8 cellular contexts compared by ENCODE assay signal in genomic region chr1:9651565-9652378, GRCh38. TPM values are rescaled to one million over a fixed set of nuclear protein-coding genes. Genes with fewer than 3 reads are reported as not detected.
DNase-seq lines count a peak whose midpoint lies in the region; ATAC-seq and TF ChIP-seq lines count a peak whose summit lies in the region.

TSS of gene PIK3CD (plus strand) at chr1:9651731. CDS start at chr1:9710456, 58,725 bp downstream.

- no peaks in the 10 kb centered on the region for H3K27me3 ChIP-seq in muscle layer of duodenum (ENCODE audit: low read depth, low read length)

- no peak for TF ChIP-seq CTCF in activated CD8-positive, alpha-beta T cell treated with anti-CD3 and anti-CD28 coated beads for 36 hours (IDR thresholded peaks at IDR 0.05)
- no peak for TF ChIP-seq CTCF in endothelial cell (IDR thresholded peaks at IDR 0.05; ENCODE audit: unreplicated experiment)

- H3K27ac Mint-ChIP-seq in activated CD8-positive, alpha-beta T cell treated with anti-CD3 and anti-CD28 coated beads for 36 hours, result peak within 1 kb of the TSS; percentile 96
- H3K27ac Mint-ChIP-seq in endothelial cell (ENCODE audit: unreplicated experiment), result no peak within 1 kb of the TSS

- H3K9me3 ChIP-seq in muscle layer of duodenum (ENCODE audit: control insufficient read depth in 1 of 2, low read length in 2 of 2), result no peaks in the 10 kb centered on the region

- H3K27ac ChIP-seq in muscle layer of duodenum (ENCODE audit: low read length), result no peak within 1 kb of the TSS
- no peak within 1 kb of the TSS for H3K27ac ChIP-seq in urinary bladder (ENCODE audit: low read depth)

- ATAC-seq in activated CD8-positive, alpha-beta T cell treated with anti-CD3 and anti-CD28 coated beads for 36 hours, result peak; percentile 34
- ATAC-seq in HG02885 (IDR thresholded peaks at IDR 0.05; ENCODE audit: poor library complexity, unreplicated experiment), result no peak

- H3K27me3 Mint-ChIP-seq in activated CD8-positive, alpha-beta T cell treated with anti-CD3 and anti-CD28 coated beads for 36 hours, result no peaks in the 10 kb centered on the region
- H3K27me3 Mint-ChIP-seq in endothelial cell (ENCODE audit: unreplicated experiment), result peaks cover 6% of the 10 kb centered on the region

- H3K4me3 ChIP-seq in muscle layer of duodenum (ENCODE audit: low read depth in 1 of 2, low read length in 2 of 2) (peak within 1 kb of the TSS; percentile 11 to 62), urinary bladder (ENCODE audit: low read depth, low read length) (peak within 1 kb of the TSS; percentile 53)

- no peaks in the 10 kb centered on the region for H3K9me3 Mint-ChIP-seq in activated CD8-positive, alpha-beta T cell treated with anti-CD3 and anti-CD28 coated beads for 36 hours
- no peaks in the 10 kb centered on the region for H3K9me3 Mint-ChIP-seq in endothelial cell (ENCODE audit: unreplicated experiment)

- peaks cover 61% of the 10 kb centered on the region for H3K4me1 Mint-ChIP-seq in activated CD8-positive, alpha-beta T cell treated with anti-CD3 and anti-CD28 coated beads for 36 hours (ENCODE audit: low read depth)
- peaks cover 2% of the 10 kb centered on the region for H3K4me1 Mint-ChIP-seq in endothelial cell (ENCODE audit: unreplicated experiment)

- H3K36me3 Mint-ChIP-seq in activated CD8-positive, alpha-beta T cell treated with anti-CD3 and anti-CD28 coated beads for 36 hours (ENCODE audit: low read depth), result peaks cover 37% of the 10 kb centered on the region
- H3K36me3 Mint-ChIP-seq in endothelial cell (ENCODE audit: low read depth, unreplicated experiment), result no peaks in the 10 kb centered on the region

- peak within 1 kb of the TSS; percentile 95 for H3K4me3 Mint-ChIP-seq in activated CD8-positive, alpha-beta T cell treated with anti-CD3 and anti-CD28 coated beads for 36 hours
- peak within 1 kb of the TSS; percentile 83 for H3K4me3 Mint-ChIP-seq in endothelial cell (ENCODE audit: unreplicated experiment)

- WGBS in urinary bladder, result 1% methylated on average over 94 of the region's 94 CpGs

- H3K4me1 ChIP-seq in muscle layer of duodenum (ENCODE audit: control insufficient read depth in 1 of 2, insufficient read depth in 2 of 2, low read length in 2 of 2) (peaks cover 0 to 16% of the 10 kb centered on the region in 2 donors), urinary bladder (ENCODE audit: insufficient read depth) (peaks cover 4% of the 10 kb centered on the region)

- CTCF ChIA-PET in activated CD8-positive, alpha-beta T cell treated with anti-CD3 and anti-CD28 coated beads for 36 hours (lab: Charles Lee), result interaction anchor here (0.6 to 10.1 kb wide), 12 partner anchors 8 to 73 kb away, joined by 3 to 160 read pairs (median 3); no protein-coding TSS in a partner anchor

- H3K36me3 ChIP-seq in muscle layer of duodenum (ENCODE audit: control insufficient read depth in 1 of 2, insufficient read depth in 2 of 2, low read length in 2 of 2) (no peaks in the 10 kb centered on the region), urinary bladder (ENCODE audit: insufficient read depth) (no peaks in the 10 kb centered on the region)

- POLR2A ChIA-PET in activated CD8-positive, alpha-beta T cell treated with anti-CD3 and anti-CD28 coated beads for 36 hours (lab: Charles Lee), result interaction anchor here (0.8 to 11.7 kb wide), 10 partner anchors 9 to 87 kb away, joined by 4 to 335 read pairs (median 17); no protein-coding TSS in a partner anchor

- DNase-seq in NK-92 treated with Interleukin-12 subunit alpha and Interleukin-12 subunit beta, amount 100 ng/mL, for 24 hours (lab: John Stamatoyannopoulos, UW), result peak; percentile 54
- DNase-seq in NK-92 (lab: John Stamatoyannopoulos, UW; ENCODE audit: unreplicated experiment), result no peak
- peak; percentile 20 for DNase-seq in NCI-H128 (lab: John Stamatoyannopoulos, UW; ENCODE audit: unreplicated experiment)
- peak; percentile 59 for DNase-seq in activated CD8-positive, alpha-beta T cell treated with anti-CD3 and anti-CD28 coated beads for 36 hours
- peak; percentile 54 for DNase-seq in endothelial cell (ENCODE audit: low spot score)

- intact Hi-C loops in activated CD8-positive, alpha-beta T cell treated with anti-CD3 and anti-CD28 coated beads for 36 hours (cut with micrococcal nuclease), result loop anchor here (1.0 to 5.0 kb wide), 2 partner anchors 22 to 36 kb away; no protein-coding TSS in a partner anchor

RNA-seq across cellular contexts. Expression of gene PIK3CD, which starts in this region (rescaled TPM):
- 100 to 1,000 TPM; 152 to 158 TPM for total RNA-seq in activated CD8-positive, alpha-beta T cell treated with anti-CD3 and anti-CD28 coated beads for 36 hours
- total RNA-seq in endothelial cell (ENCODE audit: unreplicated experiment) (30.3 TPM), urinary bladder (3.8 TPM)
- polyA plus RNA-seq in urinary bladder, result 5.5 TPM
